16 cellular contexts compared by ENCODE assay signal in genomic region chr9:95570646-95571045, GRCh38. TPM values are rescaled to one million over a fixed set of nuclear protein-coding genes. Genes with fewer than 3 reads are reported as not detected.
DNase-seq lines count a peak whose midpoint lies in the region; ATAC-seq, FAIRE-seq and TF ChIP-seq lines count a peak whose summit lies in the region.
"Had no signal": no experiment of that assay in that cellular context is flagged by ENCODE, and none has a peak within 500 bp of the region (broad histone marks: within the 10 kb centered on the region; RNA-seq: fewer than 3 reads in every experiment).

No MANE protein-coding gene starts in this region.

- DNase-seq in GM23248 (peak; percentile 15), SJSA1 (ENCODE audit: low read depth in 1 of 2, low spot score in 2 of 2) (peak; percentile 79 to 84), H1 (ENCODE audit: low read depth in 1 of 2, low spot score in 2 of 2) (no peak), retina (peak; percentile 80), putamen (ENCODE audit: low spot score) (no peak), body of pancreas (no peak)
- DNase-seq: activated naive CD4-positive, alpha-beta T cell treated with Interleukin-2 at 50 U/mL for 16 hours; BE2C; GOT3; NCI-H1417; NCI-H524; RPMI8226; stimulated activated naive B cell treated with anti-CD40 and anti-IgM and Interleukin-4, amounts not matched to agents 10 μg/mL and 1 μg/mL and 100 μg/mL, for 72 hours had no signal

- TF ChIP-seq POLR2A in H1 (IDR thresholded peaks at IDR 0.05; ENCODE audit: control extremely low read depth in 1 of 2, low read depth in 2 of 2, low read length in 2 of 2) (no peak), body of pancreas (IDR thresholded peaks at IDR 0.05) (no peak)

- H2BK5ac ChIP-seq in H1 (ENCODE audit: low read depth, low read length): no peak overlapping the region

- no peaks in the 10 kb centered on the region for H3K9me2 ChIP-seq in GM23248 (ENCODE audit: insufficient read depth)

- 0 out of 2 replicates have a peak, but pooled peaks cover 8% of the 10 kb centered on the region for H3K4me1 ChIP-seq in GM23248 (ENCODE audit: insufficient read depth)
- H3K4me1 ChIP-seq in SJSA1 (replicated peaks): peaks cover 52% of the 10 kb centered on the region
- H3K4me1 ChIP-seq in H1 (replicated peaks in 1 of 4; ENCODE audit: control insufficient read depth in 3 of 4, insufficient read depth in 4 of 4, low read length in 3 of 4): no peaks in the 10 kb centered on the region; a peak in 4 of 7 replicates
- no peaks in the 10 kb centered on the region for H3K4me1 ChIP-seq in body of pancreas
- H3K4me1 ChIP-seq: BE2C, prostate gland had no signal

- no peak overlapping the region for H3K14ac ChIP-seq in H1 (ENCODE audit: insufficient read length)

- FAIRE-seq in H1 (lab: Jason Lieb, UNC): no peak

- H2BK120ac ChIP-seq in H1 (replicated peaks; ENCODE audit: low read depth, low read length): no peak overlapping the region

- H3K36me3 ChIP-seq in GM23248 (ENCODE audit: low read depth) (no peaks in the 10 kb centered on the region), SJSA1 (no peaks in the 10 kb centered on the region), H1 (ENCODE audit: control insufficient read depth in 2 of 4, insufficient read depth in 4 of 4, low read length in 3 of 4) (no peaks in the 10 kb centered on the region; a peak in 1 of 8 replicates), body of pancreas (replicated peaks in 1 of 2; ENCODE audit: insufficient read depth in 1 of 2, low read depth in 2 of 2) (no peaks in the 10 kb centered on the region)
- H3K36me3 ChIP-seq: BE2C, prostate gland had no signal

- no peak overlapping the region for H2BK20ac ChIP-seq in H1 (ENCODE audit: low read length)

- ATAC-seq in GM18519 (IDR thresholded peaks at IDR 0.05; ENCODE audit: low FRiP score, unreplicated experiment) (no peak), body of pancreas (no peak), HG03159 (IDR thresholded peaks at IDR 0.05; ENCODE audit: unreplicated experiment) (no peak)

- H3K79me2 ChIP-seq in GM23248 (ENCODE audit: insufficient read depth): no peaks in the 10 kb centered on the region
- no peaks in the 10 kb centered on the region for H3K79me2 ChIP-seq in H1 (ENCODE audit: control insufficient read depth in 1 of 2, insufficient read depth in 2 of 2, low read length in 2 of 2)

- no peak overlapping the region for H3K23ac ChIP-seq in H1 (ENCODE audit: insufficient read length)

- peaks cover 10% of the 10 kb centered on the region; the same call in 1 of the 2 replicates for H3K23me2 ChIP-seq in H1 (ENCODE audit: low read depth, low read length)

- peaks cover 2% of the 10 kb centered on the region; the same call in 1 of the 2 replicates for H3K79me1 ChIP-seq in H1 (ENCODE audit: low read depth, low read length)

- POLR2A ChIA-PET in H1 (lab: Charles Lee; ENCODE audit: partially characterized antibody): no interaction called here

- in situ Hi-C loops in GM23248 (cut with MboI): no loop called here

- H2AK5ac ChIP-seq in H1 (ENCODE audit: low read depth, low read length): no peak overlapping the region

- no peak overlapping the region for H3K4ac ChIP-seq in H1 (replicated peaks; ENCODE audit: insufficient read length, low read depth, low read length)

- H2BK12ac ChIP-seq in H1 (ENCODE audit: low read depth, low read length): peak overlapping the region; percentile 60; the same call in 1 of the 2 replicates

- H3K4me3 ChIP-seq in GM23248: peak overlapping the region; percentile 63; the same call in 1 of the 2 replicates
- no peak overlapping the region for H3K4me3 ChIP-seq in SJSA1
- H3K4me3 ChIP-seq in H1 (ENCODE audit: extremely low read depth in 1 of 4, insufficient read depth in 2 of 4, low read depth in 3 of 4, low read length in 4 of 4): no peak overlapping the region
- no peak overlapping the region for H3K4me3 ChIP-seq in body of pancreas
- H3K4me3 ChIP-seq: prostate gland had no signal

- no peaks in the 10 kb centered on the region for H3F3A ChIP-seq in GM23248 (ENCODE audit: insufficient read depth)

- WGBS in GM23248 (ENCODE audit: low coverage in 1 of 2, low lambda C conversion rate in 2 of 2, missing lambda C conversion rate in 2 of 2), 2 experiments: 49 to 52% methylated on average over 11 of the region's 11 CpGs
- WGBS in H1 (ENCODE audit: extremely low coverage in 1 of 2, insufficient coverage in 1 of 2, insufficient read length in 1 of 2, insufficient replicate concordance in 2 of 2, low coverage in 1 of 2, low lambda C conversion rate in 2 of 2, missing lambda C conversion rate in 1 of 2), 2 experiments: 79% methylated on average over 11 of the region's 11 CpGs; no CpG with 5 or more reads in 1 of the 2 experiments
- WGBS in body of pancreas, 2 donors: 73 to 75% methylated on average over 11 of the region's 11 CpGs

- H3K56ac ChIP-seq in H1 (replicated peaks; ENCODE audit: insufficient read length, low read depth, low read length): no peak overlapping the region

- H3K9me3 ChIP-seq in GM23248 (ENCODE audit: low read depth): no peaks in the 10 kb centered on the region
- H3K9me3 ChIP-seq in SJSA1 (replicated peaks): no peaks in the 10 kb centered on the region
- H3K9me3 ChIP-seq in H1 (ENCODE audit: insufficient read depth in 2 of 2, low read depth in 1 of 2, low read length in 1 of 2): no peaks in the 10 kb centered on the region
- no peaks in the 10 kb centered on the region for H3K9me3 ChIP-seq in body of pancreas
- H3K9me3 ChIP-seq: BE2C, prostate gland had no signal

- peak overlapping the region; percentile 79 for H3K4me2 ChIP-seq in GM23248 (ENCODE audit: unreplicated experiment)
- H3K4me2 ChIP-seq in H1 (ENCODE audit: insufficient read depth in 1 of 2, low read depth in 2 of 2, low read length in 2 of 2): no peak overlapping the region

- CTCF ChIA-PET in H1 (lab: Charles Lee; ENCODE audit: partially characterized antibody): interaction anchor here (0.7 kb wide), 1 partner anchor 57 kb away, joined by 3 read pairs; no protein-coding TSS in a partner anchor

- intact Hi-C loops in body of pancreas (cut with DNase I): no loop called here

- H3K27ac ChIP-seq in GM23248 (no peak overlapping the region), SJSA1 (peak overlapping the region; percentile 98), H1 (ENCODE audit: low read depth, low read length) (no peak overlapping the region), body of pancreas (no peak overlapping the region)
- H3K27ac ChIP-seq: prostate gland had no signal

- H3K9ac ChIP-seq in GM23248 (no peak overlapping the region), H1 (replicated peaks in 1 of 4; ENCODE audit: extremely low read depth in 1 of 4, low read depth in 3 of 4, low read length in 3 of 4) (no peak overlapping the region)

- no peak for TF ChIP-seq RAD21 in H1 (IDR thresholded peaks at IDR 0.05 in 1 of 2, conservative IDR thresholded peaks at IDR 0.05 in 1 of 2; ENCODE audit: low read depth in 2 of 2, low read length in 2 of 2)

- no peak overlapping the region; the same call in 1 of the 2 replicates for H2BK15ac ChIP-seq in H1 (ENCODE audit: low read length)

- H4K8ac ChIP-seq in H1 (ENCODE audit: extremely low read depth, insufficient read depth, low read length): peak overlapping the region; percentile 73

- no peak overlapping the region for H3K18ac ChIP-seq in H1 (ENCODE audit: extremely low read depth, low read length)

- H4K20me1 ChIP-seq in GM23248 (ENCODE audit: insufficient read depth) (no peaks in the 10 kb centered on the region), H1 (replicated peaks in 1 of 2; ENCODE audit: control insufficient read depth in 1 of 2, insufficient read depth in 2 of 2, low read length in 2 of 2) (peaks cover 0 to 9% of the 10 kb centered on the region in 2 experiments)

- H4K5ac ChIP-seq in H1 (ENCODE audit: insufficient read length, low read depth, low read length): no peak overlapping the region

- H3K27me3 ChIP-seq in GM23248 (replicated peaks; ENCODE audit: insufficient read depth): no peaks in the 10 kb centered on the region; the same call in none of the 2 replicates
- H3K27me3 ChIP-seq in SJSA1 (replicated peaks): no peaks in the 10 kb centered on the region
- no peaks in the 10 kb centered on the region; a peak in 1 of 7 replicates for H3K27me3 ChIP-seq in H1 (replicated peaks in 1 of 4; ENCODE audit: control insufficient read depth in 3 of 4, extremely low read depth in 1 of 4, insufficient read depth in 3 of 4, low read length in 3 of 4)
- no peaks in the 10 kb centered on the region for H3K27me3 ChIP-seq in body of pancreas
- H3K27me3 ChIP-seq: BE2C had no signal

- no peak overlapping the region for H4K91ac ChIP-seq in H1 (replicated peaks; ENCODE audit: insufficient read length, low read length)

- TF ChIP-seq EP300 in H1 (IDR thresholded peaks at IDR 0.05; ENCODE audit: borderline replicate concordance in 1 of 2, low read depth in 2 of 2, low read length in 2 of 2): no peak

- TF ChIP-seq CTCF in H1 (IDR thresholded peaks at IDR 0.05; ENCODE audit: control extremely low read depth in 1 of 3, insufficient read depth in 1 of 3, low read depth in 1 of 3, low read length in 3 of 3) (no peak), body of pancreas (IDR thresholded peaks at IDR 0.05) (no peak)

- H2AFZ ChIP-seq in GM23248 (0 out of 2 replicates have a peak overlapping the region, but pooled peaks have one; percentile 69), H1 (ENCODE audit: low read length) (peak overlapping the region; percentile 61; the same call in 1 of the 2 replicates)

TF ChIP-seq in H1, 55 proteins besides CTCF, POLR2A, EP300 and RAD21:
- TF ChIP-seq CEBPB (IDR thresholded peaks at IDR 0.05; ENCODE audit: low read depth, low read length): no peak
- TF ChIP-seq RNF2 (IDR thresholded peaks at IDR 0.05; ENCODE audit: borderline replicate concordance, low read depth, low read length, missing control alignments, poor library complexity, severe bottlenecking): no peak
- no peak for TF ChIP-seq NRF1 (IDR thresholded peaks at IDR 0.05; ENCODE audit: low read depth, low read length)
- TF ChIP-seq JUN (IDR thresholded peaks at IDR 0.05; ENCODE audit: low read depth, low read length): no peak
- no peak for TF ChIP-seq CREB1 (IDR thresholded peaks at IDR 0.05)

RNA-seq across cellular contexts. Expression of gene PTCH1, which starts 53.9 kb away (rescaled TPM):
- 1.4 and 3.8 TPM in 2 replicates for total RNA-seq in GM23248 (2014; rRNA removed; shearing (Covaris generic))
- polyA plus RNA-seq in GM23248 (2016; fragmentation: Nextera tagmentation; extraction: Ambion mirVana): 5.5 and 7.3 TPM in 2 replicates
- 49.3 and 56.4 TPM in 2 replicates for total RNA-seq in SJSA1 (2014; rRNA removed; shearing (Covaris generic))
- total RNA-seq in H1 (2021; fragmentation: NEBNext Ultra II Directional; extraction: Animal tissue kit (Norgen Biotek cat#: 25700)): 34.1 and 42.3 TPM in 2 replicates
- 6.4 and 17.9 TPM in 2 replicates for polyA plus RNA-seq in H1 (2011; rRNA removed)
- polyA plus RNA-seq in H1 (2011; cell fraction: cytosol; rRNA removed): 6.7 TPM
- polyA plus RNA-seq in H1 (2011; cell fraction: nucleus; rRNA removed): 30.2 TPM
- 8.8 to 11.1 TPM (median 10.7 TPM) in 4 replicates for polyA plus RNA-seq in H1 (2012, experiment 1 of 2)
- polyA plus RNA-seq in H1 (2012, experiment 2 of 2): 14.3 TPM
- polyA plus RNA-seq in H1 (2013, experiment 1 of 2): 12.6 TPM
- polyA plus RNA-seq in H1 (2013, experiment 2 of 2): 12.5 TPM
- 18.6 and 19.0 TPM in 2 replicates for polyA minus RNA-seq in H1 (2011; rRNA and poly(A)+ RNA removed)
- polyA minus RNA-seq in H1 (2011; cell fraction: cytosol; rRNA and poly(A)+ RNA removed): 24.4 TPM
- 60.1 TPM for polyA minus RNA-seq in H1 (2011; cell fraction: nucleus; rRNA and poly(A)+ RNA removed)
- 10 to 100 TPM in 1 of 2 donors, 1 to 10 TPM in 1; 8.3 to 47.5 TPM for total RNA-seq in body of pancreas

Comparison
In these comparisons a context has a peak if more than half of its experiments do, and no peak if none do; other contexts are left out.
1. DNase-seq: peak in GM23248 (single experiment), SJSA1 (2 of 2) and retina (single experiment); none in H1 (0 of 2), putamen (single experiment) and body of pancreas (0 of 4).